ENCODE assay signal across 11 cellular contexts in genomic region chr7:140525741-140526140, GRCh38. TPM values are rescaled to one million over a fixed set of nuclear protein-coding genes. Genes with fewer than 3 reads are reported as not detected.
DNase-seq lines count a peak whose midpoint lies in the region; ATAC-seq and TF ChIP-seq lines count a peak whose summit lies in the region.
"Had no signal": no experiment of that assay in that cellular context is flagged by ENCODE, and none has a peak within 500 bp of the region (broad histone marks: within the 10 kb centered on the region; RNA-seq: fewer than 3 reads in every experiment).

No MANE protein-coding gene starts in this region.

- CTCF ChIA-PET in activated CD8-positive, alpha-beta memory T cell treated with anti-CD3 and anti-CD28 coated beads, Interleukin-2, amount 10 ng/mL, durations not matched to agents 7 days and 5 days (lab: Charles Lee) = interaction anchor here (0.8 to 1.7 kb wide), 3 partner anchors 9 to 49 kb away, joined by 3 to 5 read pairs (median 5); no protein-coding TSS in a partner anchor

- H3K79me2 ChIP-seq in H9 (ENCODE audit: insufficient read depth, low read length) = no peaks in the 10 kb centered on the region

- TF ChIP-seq CTCF in AG10803 (conservative IDR thresholded peaks at IDR 0.05; ENCODE audit: low read length) (no peak), H9 (conservative IDR thresholded peaks at IDR 0.05) (no peak), gastroesophageal sphincter (IDR thresholded peaks at IDR 0.05) (no peak), progenitor cell of endocrine pancreas (IDR thresholded peaks at IDR 0.05; ENCODE audit: unreplicated experiment) (no peak)

- H3K36me3 Mint-ChIP-seq in H9 (ENCODE audit: insufficient read depth in 1 of 3, low read depth in 3 of 3) = peaks cover 0 to 3% (median 0%) of the 10 kb centered on the region in 3 experiments; a peak in 2 of 7 replicates
- H3K36me3 Mint-ChIP-seq in activated CD8-positive, alpha-beta memory T cell treated with anti-CD3 and anti-CD28 coated beads, Interleukin-2, amount 10 ng/mL, durations not matched to agents 7 days and 5 days = no peaks in the 10 kb centered on the region
- peaks cover 11% of the 10 kb centered on the region for H3K36me3 Mint-ChIP-seq in progenitor cell of endocrine pancreas (ENCODE audit: insufficient read depth)

- no peak overlapping the region for H3K4ac ChIP-seq in H9 (ENCODE audit: low read depth, low read length)

- no peak overlapping the region for H2BK120ac ChIP-seq in H9 (ENCODE audit: low read depth, low read length, poor library complexity, severe bottlenecking)

- no peaks in the 10 kb centered on the region for H4K20me1 ChIP-seq in H9 (ENCODE audit: control insufficient read depth, insufficient read depth, insufficient read length)

- no peak overlapping the region for H2BK5ac ChIP-seq in H9 (ENCODE audit: insufficient read length, low read length)

- H3K14ac ChIP-seq in H9 (ENCODE audit: insufficient read depth, low read length) = no peak overlapping the region

- no peak overlapping the region for H3K4me2 ChIP-seq in H9 (ENCODE audit: insufficient read depth, insufficient read length, low read length)

- H2BK20ac ChIP-seq in H9 (ENCODE audit: low read depth, low read length, poor library complexity, severe bottlenecking) = no peak overlapping the region

- H3K27ac ChIP-seq in H9 (ENCODE audit: insufficient read length, low read depth, low read length) (no peak overlapping the region), gastroesophageal sphincter (peak overlapping the region; percentile 35 to 85 (median 77))
- H3K27ac ChIP-seq: heart right ventricle had no signal

- H3K9me3 ChIP-seq in H9 (ENCODE audit: control insufficient read depth, low read depth, low read length) = no peaks in the 10 kb centered on the region
- no peaks in the 10 kb centered on the region for H3K9me3 ChIP-seq in gastroesophageal sphincter
- H3K9me3 ChIP-seq: heart right ventricle had no signal

- TF ChIP-seq EP300 in gastroesophageal sphincter (IDR thresholded peaks at IDR 0.05) = no peak

- DNase-seq in AG10803 (ENCODE audit: low read depth) (peak; percentile 71), H9 (peak; percentile 30), progenitor cell of endocrine pancreas (ENCODE audit: low spot score, unreplicated experiment) (no peak), 8988T (no peak)
- DNase-seq in activated CD8-positive, alpha-beta memory T cell treated with anti-CD3 and anti-CD28 coated beads, Interleukin-2, amount 10 ng/mL, durations not matched to agents 7 days and 5 days = peak; percentile 72
- DNase-seq: anterior cingulate cortex, heart right ventricle, SIG-M5 had no signal

- H3K9me3 Mint-ChIP-seq in H9 (no peaks in the 10 kb centered on the region), progenitor cell of endocrine pancreas (ENCODE audit: low read depth) (no peaks in the 10 kb centered on the region)
- H3K9me3 Mint-ChIP-seq in activated CD8-positive, alpha-beta memory T cell treated with anti-CD3 and anti-CD28 coated beads, Interleukin-2, amount 10 ng/mL, durations not matched to agents 7 days and 5 days (ENCODE audit: low read depth) = no peaks in the 10 kb centered on the region

- peak overlapping the region in 1 of 3 experiments; percentile 70; a peak in 1 of 7 replicates for H3K27ac Mint-ChIP-seq in H9
- no peak overlapping the region for H3K27ac Mint-ChIP-seq in activated CD8-positive, alpha-beta memory T cell treated with anti-CD3 and anti-CD28 coated beads, Interleukin-2, amount 10 ng/mL, durations not matched to agents 7 days and 5 days
- no peak overlapping the region for H3K27ac Mint-ChIP-seq in progenitor cell of endocrine pancreas

- H3K4me1 ChIP-seq in H9 (ENCODE audit: insufficient read depth, low read length) (no peaks in the 10 kb centered on the region), gastroesophageal sphincter (peaks cover 0 to 39% (median 0%) of the 10 kb centered on the region in 3 donors)

- H3K18ac ChIP-seq in H9 (ENCODE audit: insufficient read length, low read depth, low read length) = no peak overlapping the region

- no peak overlapping the region for H2BK12ac ChIP-seq in H9 (ENCODE audit: insufficient read length, low read depth, low read length)

- H2BK15ac ChIP-seq in H9 (ENCODE audit: low read depth, low read length) = no peak overlapping the region

- no peak overlapping the region for H4K5ac ChIP-seq in H9 (ENCODE audit: insufficient read length, low read depth, low read length)

- no peak overlapping the region for H3K4me3 Mint-ChIP-seq in H9
- H3K4me3 Mint-ChIP-seq in activated CD8-positive, alpha-beta memory T cell treated with anti-CD3 and anti-CD28 coated beads, Interleukin-2, amount 10 ng/mL, durations not matched to agents 7 days and 5 days = no peak overlapping the region
- H3K4me3 Mint-ChIP-seq in progenitor cell of endocrine pancreas (ENCODE audit: low read depth) = no peak overlapping the region

- H2AK5ac ChIP-seq in H9 (ENCODE audit: insufficient read length, low read length) = no peak overlapping the region

- H3K9ac ChIP-seq in H9 (ENCODE audit: extremely low read depth, insufficient read length, low read length) = no peak overlapping the region

- H3K27me3 Mint-ChIP-seq in H9 (ENCODE audit: low read depth) (no peaks in the 10 kb centered on the region), progenitor cell of endocrine pancreas (no peaks in the 10 kb centered on the region)
- peaks cover 14% of the 10 kb centered on the region for H3K27me3 Mint-ChIP-seq in activated CD8-positive, alpha-beta memory T cell treated with anti-CD3 and anti-CD28 coated beads, Interleukin-2, amount 10 ng/mL, durations not matched to agents 7 days and 5 days

- H3K4me3 ChIP-seq in AG10803 (ENCODE audit: low read length) = no peak overlapping the region
- H3K4me3 ChIP-seq in gastroesophageal sphincter = peak overlapping the region in 1 of 2 donors; percentile 38
- H3K4me3 ChIP-seq: heart right ventricle had no signal

- no peaks in the 10 kb centered on the region for H3K79me1 ChIP-seq in H9 (ENCODE audit: insufficient read depth, low read depth, low read length, poor library complexity, severe bottlenecking)

- H3K23me2 ChIP-seq in H9 (ENCODE audit: insufficient read length, low read depth, low read length, poor library complexity, severe bottlenecking) = no peaks in the 10 kb centered on the region

- WGBS in H9 (ENCODE audit: extremely low coverage, insufficient read length, low lambda C conversion rate) = no CpG with 5 or more reads among the region's 10 CpGs
- WGBS in gastroesophageal sphincter (ENCODE audit: low coverage in 1 of 2), 2 donors = 62% methylated on average over 3 of the region's 10 CpGs; no CpG with 5 or more reads in 1 of the 2 donors

- H3K56ac ChIP-seq in H9 (ENCODE audit: insufficient read length, low read depth, low read length) = no peak overlapping the region

- ATAC-seq in activated CD8-positive, alpha-beta memory T cell treated with anti-CD3 and anti-CD28 coated beads, Interleukin-2, amount 10 ng/mL, durations not matched to agents 7 days and 5 days = peak; percentile 74
- ATAC-seq in gastroesophageal sphincter (no peak), HG02759 (IDR thresholded peaks at IDR 0.05; ENCODE audit: unreplicated experiment) (no peak), HG03457 (IDR thresholded peaks at IDR 0.05; ENCODE audit: unreplicated experiment) (no peak)

- no peak for TF ChIP-seq POLR2A in gastroesophageal sphincter (IDR thresholded peaks at IDR 0.05)

- H3T11ph ChIP-seq in H9 (ENCODE audit: low read length) = no peak overlapping the region

- H3K27me3 ChIP-seq in H9 (ENCODE audit: insufficient read depth, low read length) (no peaks in the 10 kb centered on the region), gastroesophageal sphincter (no peaks in the 10 kb centered on the region)
- H3K27me3 ChIP-seq: heart right ventricle had no signal

- H3K4me1 Mint-ChIP-seq in H9 (peaks cover 6 to 12% of the 10 kb centered on the region in 2 experiments; a peak in 2 of 4 replicates), progenitor cell of endocrine pancreas (ENCODE audit: low read depth) (no peaks in the 10 kb centered on the region)
- peaks cover 16% of the 10 kb centered on the region for H3K4me1 Mint-ChIP-seq in activated CD8-positive, alpha-beta memory T cell treated with anti-CD3 and anti-CD28 coated beads, Interleukin-2, amount 10 ng/mL, durations not matched to agents 7 days and 5 days

- no peak overlapping the region for H4K8ac ChIP-seq in H9 (replicated peaks; ENCODE audit: insufficient read length, low read depth, low read length)

- peaks cover 0 to 58% of the 10 kb centered on the region in 2 donors for H3K36me3 ChIP-seq in gastroesophageal sphincter

- H4K91ac ChIP-seq in H9 (ENCODE audit: insufficient read length, low read depth, low read length) = no peak overlapping the region

- H2AFZ ChIP-seq in H9 (ENCODE audit: low read length) = no peak overlapping the region

- no peak overlapping the region for H3K23ac ChIP-seq in H9 (ENCODE audit: insufficient read length, low read depth, low read length)

RNA-seq across cellular contexts. Expression of gene MKRN1, which starts 46.4 kb away (rescaled TPM):
- 106 and 112 TPM in 2 replicates for total RNA-seq in H9 (2021)
- total RNA-seq in activated CD8-positive, alpha-beta memory T cell treated with anti-CD3 and anti-CD28 coated beads, Interleukin-2, amount 10 ng/mL, durations not matched to agents 7 days and 5 days = 10 to 100 TPM; 64.2 to 75.5 TPM
- total RNA-seq in gastroesophageal sphincter = 100 to 1,000 TPM in 1 of 4 donors, 10 to 100 TPM in 3; 66.6 to 122 (median 87.5) TPM
- 94.0 and 99.4 TPM in 2 replicates for total RNA-seq in progenitor cell of endocrine pancreas

Comparison
In these comparisons a context has a peak if more than half of its experiments do, and no peak if none do; other contexts are left out.
1. DNase-seq: peak in AG10803 (single experiment), H9 (single experiment) and activated CD8-positive, alpha-beta memory T cell treated with anti-CD3 and anti-CD28 coated beads, Interleukin-2, amount 10 ng/mL, durations not matched to agents 7 days and 5 days (single experiment); none in progenitor cell of endocrine pancreas (single experiment) and 8988T (single experiment).